In the genomic region with DNA sequence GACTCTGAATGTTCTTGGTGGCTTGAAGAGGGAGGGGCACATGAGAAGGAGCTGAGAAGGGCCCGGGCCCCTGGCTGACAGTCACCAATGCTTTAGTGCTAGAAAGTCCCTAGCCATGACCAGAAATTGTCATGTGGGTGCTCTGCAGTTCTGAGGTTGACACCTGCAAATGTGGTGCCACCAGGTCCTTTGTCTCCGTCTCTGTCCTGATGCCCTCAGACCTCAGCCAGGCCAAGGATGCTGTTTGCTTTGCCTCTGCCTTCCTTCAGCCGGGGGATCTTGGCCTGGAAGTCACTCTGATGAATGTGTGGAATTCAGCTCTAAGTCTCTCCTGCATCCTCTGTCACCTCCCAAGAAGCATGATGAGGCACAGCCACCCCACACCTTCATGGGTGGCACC, we compare ENCODE assay signal across 1 cellular context.
TF ChIP-seq lines count a peak whose summit lies in the region.

No MANE protein-coding gene starts in this region.

TF ChIP-seq in H1, 55 proteins besides CTCF, POLR2A, EP300 and RAD21:
- no peak for TF ChIP-seq RFX5 (IDR thresholded peaks at IDR 0.05; ENCODE audit: borderline replicate concordance, low read depth, low read length)
- TF ChIP-seq SAP30 (IDR thresholded peaks at IDR 0.05; ENCODE audit: insufficient read depth, insufficient replicate concordance, low read length): no peak
- no peak for TF ChIP-seq SP4 (IDR thresholded peaks at IDR 0.05; ENCODE audit: low read length)
- no peak for TF ChIP-seq RNF2 (IDR thresholded peaks at IDR 0.05; ENCODE audit: borderline replicate concordance, low read depth, low read length, missing control alignments, poor library complexity, severe bottlenecking)
- TF ChIP-seq NRF1 (IDR thresholded peaks at IDR 0.05; ENCODE audit: low read depth, low read length): no peak
- no peak for TF ChIP-seq BACH1 (IDR thresholded peaks at IDR 0.05; ENCODE audit: low read length)
- TF ChIP-seq SUZ12 (IDR thresholded peaks at IDR 0.05; ENCODE audit: low read length): no peak
- TF ChIP-seq NANOG (IDR thresholded peaks at IDR 0.05; ENCODE audit: insufficient read depth, low read depth, low read length, poor library complexity, severe bottlenecking): no peak
TF ChIP-seq in H1: peak in this region for 0.
